8 cellular contexts compared by ENCODE assay signal in the genomic region with DNA sequence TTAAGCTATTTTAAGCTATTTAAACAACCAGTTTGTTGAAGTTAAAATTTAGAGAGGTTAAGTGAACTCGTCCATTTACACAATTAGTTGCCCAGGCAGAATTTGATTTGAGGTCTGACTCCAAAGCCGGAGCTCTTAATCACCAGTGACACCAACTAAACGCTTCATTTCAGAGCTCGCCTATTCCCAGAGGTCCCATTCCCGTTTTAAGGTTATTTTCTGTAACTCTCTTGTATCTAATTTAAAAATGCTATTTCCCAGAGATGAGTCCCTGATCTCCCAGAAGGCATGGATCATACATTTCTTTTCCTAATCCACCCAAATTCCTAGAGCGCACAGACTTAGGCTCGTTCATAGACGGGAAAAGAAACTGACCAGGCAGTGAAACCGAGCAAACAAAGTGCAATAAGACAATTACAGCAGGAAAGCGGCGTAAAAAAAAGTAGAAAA. TPM values are rescaled to one million over a fixed set of nuclear protein-coding genes. Genes with fewer than 3 reads are reported as not detected.
A peak's percentile ranks its signal among the peaks of the same experiment; 100 is the strongest.
DNase-seq lines count a peak whose midpoint lies in the region; ATAC-seq and TF ChIP-seq lines count a peak whose summit lies in the region.

No MANE protein-coding gene starts in this region.

- H3K79me2 ChIP-seq in parathyroid adenoma = no peaks in the 10 kb centered on the region

- H3K4me1 ChIP-seq in ES-I3 (ENCODE audit: insufficient read depth, low read length) (0 out of 2 replicates have a peak, but pooled peaks cover 10% of the 10 kb centered on the region), SJSA1 (replicated peaks) (peaks cover 4% of the 10 kb centered on the region; the same call in 1 of the 2 replicates), parathyroid adenoma (no peaks in the 10 kb centered on the region)

- H3K27ac ChIP-seq in SJSA1 (no peak overlapping the region), parathyroid adenoma (peak overlapping the region; percentile 74), substantia nigra (ENCODE audit: low read depth, low read length, poor library complexity, severe bottlenecking) (no peak overlapping the region)

- TF ChIP-seq CTCF in fibroblast of pulmonary artery (IDR thresholded peaks at IDR 0.05; ENCODE audit: low read length, missing control alignments) (no peak), parathyroid adenoma (IDR thresholded peaks at IDR 0.05) (no peak)

- H3K27me3 ChIP-seq in SJSA1 (replicated peaks) (peaks cover 6% of the 10 kb centered on the region; the same call in 1 of the 2 replicates), parathyroid adenoma (ENCODE audit: control insufficient read depth, insufficient read depth, low read length) (no peaks in the 10 kb centered on the region)

- DNase-seq in SJSA1 (ENCODE audit: low read depth in 1 of 2, low spot score in 2 of 2) (no peak), fibroblast of pulmonary artery (ENCODE audit: low read depth) (no peak), substantia nigra (lab: John Stamatoyannopoulos, UW) (no peak), hepatic stellate cell (ENCODE audit: low spot score) (no peak)

- no peaks in the 10 kb centered on the region; the same call in 1 of the 2 replicates for H3K36me3 ChIP-seq in ES-I3 (ENCODE audit: insufficient read depth, low read length)
- H3K36me3 ChIP-seq in SJSA1 = no peaks in the 10 kb centered on the region
- H3K36me3 ChIP-seq in parathyroid adenoma (ENCODE audit: control insufficient read depth, insufficient read depth, low read length) = no peaks in the 10 kb centered on the region

- ATAC-seq in HG02798 (IDR thresholded peaks at IDR 0.05; ENCODE audit: poor library complexity, unreplicated experiment) (no peak), GM19463 (IDR thresholded peaks at IDR 0.05; ENCODE audit: unreplicated experiment) (no peak)

- peak overlapping the region; percentile 35 for H3K4me3 ChIP-seq in SJSA1
- H3K4me3 ChIP-seq in fibroblast of pulmonary artery (replicated peaks; ENCODE audit: low read depth, low read length) = peak overlapping the region; percentile 48
- H3K4me3 ChIP-seq in parathyroid adenoma (ENCODE audit: low read depth, low read length) = peak overlapping the region; percentile 62

- peak overlapping the region; percentile 80 for H3K4me2 ChIP-seq in parathyroid adenoma (ENCODE audit: low read length)

- peak overlapping the region; percentile 90 for H2AFZ ChIP-seq in parathyroid adenoma

- H3K9me3 ChIP-seq in ES-I3 (ENCODE audit: control insufficient read depth, insufficient read depth, low read length) (no peaks in the 10 kb centered on the region), SJSA1 (replicated peaks) (no peaks in the 10 kb centered on the region), parathyroid adenoma (ENCODE audit: control insufficient read depth, low read length) (no peaks in the 10 kb centered on the region)

- peak overlapping the region; percentile 81 for H3K9ac ChIP-seq in ES-I3 (ENCODE audit: low read depth, low read length)
- H3K9ac ChIP-seq in parathyroid adenoma = no peak overlapping the region

RNA-seq across cellular contexts. Expression of gene MCTP2, which starts 0.9 kb away (rescaled TPM):
- 0.18 and 0.72 TPM in 2 replicates for total RNA-seq in SJSA1 (2014; rRNA removed; shearing (Covaris generic))
